In the genomic region with DNA sequence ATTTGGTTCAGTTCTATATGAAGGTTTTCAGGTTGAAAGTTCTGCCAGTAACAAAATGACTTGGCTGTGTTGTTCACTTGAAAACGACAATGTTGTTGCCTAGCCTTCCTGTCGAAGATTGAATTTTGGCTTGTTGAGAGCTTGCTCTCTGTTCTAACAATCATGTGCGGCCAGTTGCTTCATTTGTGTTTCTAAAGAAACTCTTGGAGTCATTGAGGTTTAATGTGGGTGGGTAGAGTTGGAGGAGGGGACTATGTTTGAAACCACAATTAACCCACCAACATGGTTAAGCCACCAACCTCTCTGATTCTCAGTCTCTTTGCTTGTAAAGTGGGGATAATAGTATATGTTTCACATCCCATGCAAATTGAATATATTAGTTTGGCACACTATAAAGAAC, we compare ENCODE assay signal across 25 cellular contexts.
DNase-seq lines count a peak whose midpoint lies in the region; ATAC-seq and TF ChIP-seq lines count a peak whose summit lies in the region.
"Had no signal": no experiment of that assay in that cellular context is flagged by ENCODE, and none has a peak within 500 bp of the region (broad histone marks: within the 10 kb centered on the region; RNA-seq: fewer than 3 reads in every experiment).

No MANE protein-coding gene starts in this region.

- no peak overlapping the region for H3K27ac ChIP-seq in osteoblast (ENCODE audit: low read depth, low read length)
- no peak overlapping the region for H3K27ac ChIP-seq in left lung
- H3K27ac ChIP-seq: C4-2B, dorsolateral prefrontal cortex, hepatocyte, pancreas, SJCRH30, upper lobe of right lung had no signal

- H3K4me2 ChIP-seq in osteoblast (ENCODE audit: insufficient read depth, low read length), result peak overlapping the region; percentile 34
- H3K4me2 ChIP-seq: hepatocyte had no signal

- H2AFZ ChIP-seq in osteoblast (ENCODE audit: low read length), result no peak overlapping the region
- H2AFZ ChIP-seq: hepatocyte had no signal

- H3K27me3 ChIP-seq in osteoblast (ENCODE audit: insufficient read depth, low read length), result no peaks in the 10 kb centered on the region
- H3K27me3 ChIP-seq in left lung, result no peaks in the 10 kb centered on the region
- H3K27me3 ChIP-seq: dorsolateral prefrontal cortex, hepatocyte, pancreas, SJCRH30, upper lobe of right lung had no signal

- H3K4me1 ChIP-seq in osteoblast (ENCODE audit: insufficient read depth, low read length), result peaks cover 13% of the 10 kb centered on the region
- H3K4me1 ChIP-seq in left lung, result peaks cover 0 to 5% of the 10 kb centered on the region in 2 donors
- H3K4me1 ChIP-seq: pancreas, SJCRH30 had no signal

- H3K4me3 ChIP-seq in foreskin fibroblast (ENCODE audit: low read depth in 1 of 2, low read length in 2 of 2) (no peak overlapping the region), osteoblast (ENCODE audit: insufficient read depth, low read length) (no peak overlapping the region), left lung (no peak overlapping the region)
- H3K4me3 ChIP-seq: dorsolateral prefrontal cortex, hepatocyte, pancreas, SJCRH30, upper lobe of right lung had no signal

- TF ChIP-seq CTCF in foreskin fibroblast (IDR thresholded peaks at IDR 0.05; ENCODE audit: low read depth, low read length), result no peak
- no peak for TF ChIP-seq CTCF in osteoblast (IDR thresholded peaks at IDR 0.05; ENCODE audit: extremely low read depth, low read depth, low read length)
- TF ChIP-seq CTCF in left lung (IDR thresholded peaks at IDR 0.05), result no peak

- peaks cover 11% of the 10 kb centered on the region for H4K20me1 ChIP-seq in osteoblast (ENCODE audit: insufficient read depth, low read length)

- H3K9me3 ChIP-seq in osteoblast (ENCODE audit: low read depth, low read length), result no peaks in the 10 kb centered on the region
- H3K9me3 ChIP-seq in left lung, result peaks cover 0 to 2% of the 10 kb centered on the region in 2 donors
- H3K9me3 ChIP-seq: pancreas, SJCRH30, upper lobe of right lung had no signal

- DNase-seq in GM03348 (ENCODE audit: low spot score), result peak; percentile 11
- peak; percentile 28 for DNase-seq in OCI-M1 (lab: John Stamatoyannopoulos, UW)
- peak; percentile 6 to 9 for DNase-seq in foreskin fibroblast
- DNase-seq in osteoblast (ENCODE audit: insufficient read length, low spot score, missing footprints), result peak; percentile 11
- DNase-seq in glomerular visceral epithelial cell (ENCODE audit: extremely low spot score), result no peak
- no peak for DNase-seq in GDM1 (lab: John Stamatoyannopoulos, UW)
- no peak for DNase-seq in left lung
- no peak for DNase-seq in NCI-H748 treated with DMSO at 0.1 percent for 48 hours (lab: John Stamatoyannopoulos, UW)
- DNase-seq: ACHN; activated CD4-positive, alpha-beta T cell treated with anti-CD3 and anti-CD28 coated beads for 36 hours; activated naive CD4-positive, alpha-beta T cell treated with anti-CD3 and anti-CD28 coated beads for 36 hours; activated T-cell treated with anti-CD3 and anti-CD28 coated beads, Interleukin-2, amount 50 U/mL, for 48 hours; anterior cingulate cortex; dorsolateral prefrontal cortex; kidney glomerular epithelial cell; NCI-H1694 treated with DMSO at 0.1 percent for 48 hours; NCI-H2227 treated with DMSO at 0.1 percent for 48 hours; pancreas; right cardiac atrium; SJCRH30; upper lobe of right lung had no signal

- intact Hi-C loops in left lung (cut with DNase I), result no loop called here

- peaks cover 34% of the 10 kb centered on the region for H3K79me2 ChIP-seq in osteoblast (ENCODE audit: insufficient read depth, low read length)

- H3K36me3 ChIP-seq in osteoblast (ENCODE audit: insufficient read depth, low read length) (no peaks in the 10 kb centered on the region), left lung (no peaks in the 10 kb centered on the region)
- H3K36me3 ChIP-seq: pancreas, SJCRH30, upper lobe of right lung had no signal

- ATAC-seq in left lung, result no peak
- ATAC-seq: activated CD4-positive, alpha-beta T cell treated with anti-CD3 and anti-CD28 coated beads for 36 hours; natural killer cell treated with Interleukin-12 subunit alpha and Interleukin-12 subunit beta and Interleukin-15 and Interleukin-18, amount 100 ng/mL, for 72 hours; Panc1; pancreas; upper lobe of right lung had no signal

Comparison
In these comparisons a context has a peak if more than half of its experiments do, and no peak if none do; other contexts are left out.
1. DNase-seq: peak in GM03348 (single experiment), OCI-M1 (single experiment), foreskin fibroblast (2 of 2) and osteoblast (single experiment); none in glomerular visceral epithelial cell (single experiment), GDM1 (single experiment), left lung (0 of 2) and NCI-H748 treated with DMSO at 0.1 percent for 48 hours (single experiment).